Comparison of ENCODE assay signal across 8 cellular contexts in the genomic region with DNA sequence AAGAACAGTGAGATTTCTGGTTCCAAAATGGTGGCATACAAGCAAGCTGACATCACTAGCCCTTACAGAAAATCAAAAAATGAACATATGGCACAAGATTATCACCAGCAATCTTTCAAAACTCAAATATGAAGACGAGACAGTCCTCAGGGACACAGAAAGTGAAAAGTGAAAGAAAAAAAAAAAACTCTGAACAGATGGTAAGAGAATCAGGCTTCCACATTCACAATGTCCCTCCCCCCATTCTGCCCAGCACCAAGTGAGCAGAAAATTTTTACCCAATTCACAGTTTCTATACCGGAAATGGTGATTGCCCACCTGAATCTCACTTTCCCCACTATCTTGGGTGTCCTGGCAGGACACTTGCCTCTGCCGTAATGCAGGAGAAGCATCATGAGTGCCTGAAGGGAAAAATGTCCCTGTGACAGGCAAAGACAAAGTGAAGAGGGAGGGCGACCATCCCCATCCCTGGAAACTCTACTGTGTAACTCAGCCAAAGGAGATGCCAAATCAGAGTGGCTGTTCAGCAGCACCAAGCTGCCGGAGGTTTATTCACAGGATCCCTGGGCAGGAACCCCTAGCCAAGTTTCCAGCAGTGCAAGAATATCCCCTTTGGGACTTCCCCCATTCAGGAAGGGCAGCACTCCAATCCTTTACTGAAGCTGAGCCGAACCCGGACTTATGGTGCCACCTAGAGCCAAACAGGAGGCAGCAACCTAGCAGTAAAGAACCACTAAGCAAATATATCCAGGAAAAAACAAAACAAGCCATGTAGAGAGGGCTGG.
DNase-seq lines count a peak whose midpoint lies in the region; ATAC-seq and TF ChIP-seq lines count a peak whose summit lies in the region.

No MANE protein-coding gene starts in this region.

- H3K36me3 ChIP-seq in body of pancreas (replicated peaks in 1 of 2; ENCODE audit: insufficient read depth in 1 of 2, low read depth in 2 of 2) (no peaks in the 10 kb centered on the region), smooth muscle cell (ENCODE audit: low read depth) (no peaks in the 10 kb centered on the region)
- H3K36me3 ChIP-seq in effector memory CD4-positive, alpha-beta T cell (ENCODE audit: control insufficient read depth, insufficient read depth, low read length), result no peaks in the 10 kb centered on the region

- no peaks in the 10 kb centered on the region for H4K20me1 ChIP-seq in smooth muscle cell (ENCODE audit: low read depth)

- H3K4me2 ChIP-seq in smooth muscle cell, result no peak overlapping the region

- no peaks in the 10 kb centered on the region for H3F3A ChIP-seq in smooth muscle cell (ENCODE audit: low read depth)

- DNase-seq in AG20443 (ENCODE audit: low spot score) (peak; percentile 12), M059J (ENCODE audit: low read depth) (peak; percentile 15), body of pancreas (peak; percentile 34 to 60 (median 40)), smooth muscle cell (lab: John Stamatoyannopoulos, UW; ENCODE audit: unreplicated experiment) (no peak), hypothalamus (lab: John Stamatoyannopoulos, UW) (no peak)
- no peak for DNase-seq in effector memory CD4-positive, alpha-beta T cell

- H3K9me3 ChIP-seq in body of pancreas (no peaks in the 10 kb centered on the region), smooth muscle cell (replicated peaks; ENCODE audit: low read depth) (no peaks in the 10 kb centered on the region)
- no peaks in the 10 kb centered on the region for H3K9me3 ChIP-seq in effector memory CD4-positive, alpha-beta T cell (ENCODE audit: control insufficient read depth, low read length)

- peak; percentile 56 for ATAC-seq in GM21360 (IDR thresholded peaks at IDR 0.05; ENCODE audit: unreplicated experiment)
- no peak for ATAC-seq in body of pancreas
- ATAC-seq in HG02840 (IDR thresholded peaks at IDR 0.05; ENCODE audit: low FRiP score, unreplicated experiment), result no peak

- no peak overlapping the region for H3K4me3 ChIP-seq in body of pancreas
- H3K4me3 ChIP-seq in smooth muscle cell, result no peak overlapping the region
- no peak overlapping the region for H3K4me3 ChIP-seq in effector memory CD4-positive, alpha-beta T cell (ENCODE audit: insufficient read depth, low read depth, low read length, poor library complexity, severe bottlenecking)

- 47 to 67% methylated on average over 7 of the region's 7 CpGs for WGBS in body of pancreas, 2 donors
- WGBS in smooth muscle cell (ENCODE audit: low lambda C conversion rate), result 70% methylated on average over 7 of the region's 7 CpGs

- no peaks in the 10 kb centered on the region for H3K79me2 ChIP-seq in smooth muscle cell (ENCODE audit: low read depth)

- H2AFZ ChIP-seq in smooth muscle cell (ENCODE audit: low read depth), result no peak overlapping the region

- H3K27me3 ChIP-seq in body of pancreas (no peaks in the 10 kb centered on the region), smooth muscle cell (ENCODE audit: low read depth) (no peaks in the 10 kb centered on the region)
- H3K27me3 ChIP-seq in effector memory CD4-positive, alpha-beta T cell (replicated peaks; ENCODE audit: control insufficient read depth, insufficient read depth, low read length, poor library complexity, severe bottlenecking), result no peaks in the 10 kb centered on the region

- no peak for TF ChIP-seq POLR2A in body of pancreas (IDR thresholded peaks at IDR 0.05)

- no peak overlapping the region for H3K9ac ChIP-seq in smooth muscle cell (ENCODE audit: low read depth)

- intact Hi-C loops in body of pancreas (cut with DNase I), result no loop called here

- peak; percentile 15 to 65 (median 50) for TF ChIP-seq CTCF in body of pancreas (IDR thresholded peaks at IDR 0.05)
- peak; percentile 32 for TF ChIP-seq CTCF in smooth muscle cell (IDR thresholded peaks at IDR 0.05; ENCODE audit: borderline replicate concordance, insufficient read depth, poor library complexity, severe bottlenecking)

- H3K4me1 ChIP-seq in body of pancreas, result no peaks in the 10 kb centered on the region
- H3K4me1 ChIP-seq in smooth muscle cell (ENCODE audit: low read depth), result no peaks in the 10 kb centered on the region
- no peaks in the 10 kb centered on the region for H3K4me1 ChIP-seq in effector memory CD4-positive, alpha-beta T cell (ENCODE audit: control insufficient read depth, insufficient read depth, low read length, poor library complexity, severe bottlenecking)

- no peak overlapping the region for H3K27ac ChIP-seq in body of pancreas
- no peak overlapping the region for H3K27ac ChIP-seq in smooth muscle cell (ENCODE audit: low read depth)
- H3K27ac ChIP-seq in effector memory CD4-positive, alpha-beta T cell (ENCODE audit: insufficient read depth, low read length, poor library complexity, severe bottlenecking), result no peak overlapping the region

Comparison
In these comparisons a context has a peak if more than half of its experiments do, and no peak if none do; other contexts are left out.
1. DNase-seq: peak in AG20443 (single experiment), M059J (single experiment) and body of pancreas (4 of 4); none in smooth muscle cell (single experiment), hypothalamus (0 of 51) and effector memory CD4-positive, alpha-beta T cell (0 of 3).